In genomic region chr2:215931256-215931903, GRCh38 we compare ENCODE assay signal across 8 cellular contexts.
DNase-seq lines count a peak whose midpoint lies in the region; ATAC-seq and TF ChIP-seq lines count a peak whose summit lies in the region.

No MANE protein-coding gene starts in this region.

- no peak overlapping the region for H3K27ac ChIP-seq in VCaP

- ATAC-seq in GM18517 (IDR thresholded peaks at IDR 0.05; ENCODE audit: unreplicated experiment) (peak; percentile 96), HG03045 (IDR thresholded peaks at IDR 0.05; ENCODE audit: unreplicated experiment) (peak; percentile 63)

- DNase-seq in AG08396 (ENCODE audit: low spot score): peak; percentile 62
- DNase-seq in NCI-H2171 (lab: John Stamatoyannopoulos, UW): peak; percentile 23
- peak; percentile 82 for DNase-seq in cerebellar cortex (ENCODE audit: low spot score)
- DNase-seq in left kidney (ENCODE audit: low read depth, low spot score): peak; percentile 88
- peak; percentile 29 to 39 for DNase-seq in stimulated activated CD4-positive, alpha-beta T cell treated with anti-CD3 and anti-CD28 coated beads, Interleukin-4, amount 100 ng/mL, for 48 hours (ENCODE audit: low read depth in 2 of 2)

- peak; percentile 97 for TF ChIP-seq CTCF in VCaP (conservative IDR thresholded peaks at IDR 0.05)

Comparison
In these comparisons a context has a peak if more than half of its experiments do, and no peak if none do; other contexts are left out.
1. DNase-seq: peak in every context shown above with its lines; median percentile 88 in left kidney; 82 in cerebellar cortex; 62 in AG08396; 34 in stimulated activated CD4-positive, alpha-beta T cell treated with anti-CD3 and anti-CD28 coated beads, Interleukin-4, amount 100 ng/mL, for 48 hours; 23 in NCI-H2171.